In the genomic region with DNA sequence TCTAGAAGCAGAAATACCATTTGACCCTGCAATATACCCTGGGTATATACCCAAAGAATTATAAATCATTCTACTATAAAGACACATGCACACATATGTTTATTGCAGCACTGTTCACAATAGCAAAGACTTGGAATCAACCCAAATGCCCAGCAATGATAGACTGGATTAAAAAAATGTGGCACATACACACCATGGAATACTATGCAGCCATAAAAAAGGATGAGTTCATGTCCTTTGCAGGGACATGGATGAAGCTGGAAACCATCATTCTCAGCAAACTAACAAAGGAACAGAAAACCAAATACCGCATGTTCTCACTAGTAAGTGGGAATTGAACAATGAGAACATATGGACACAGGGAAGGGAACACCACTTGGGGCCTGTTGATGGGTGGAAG, we compare ENCODE assay signal across 3 cellular contexts. TPM values are rescaled to one million over a fixed set of nuclear protein-coding genes. Genes with fewer than 3 reads are reported as not detected.
"Had no signal": no experiment of that assay in that cellular context is flagged by ENCODE, and none has a peak within 500 bp of the region (broad histone marks: within the 10 kb centered on the region; RNA-seq: fewer than 3 reads in every experiment).

No MANE protein-coding gene starts in this region.

RNA-seq across cellular contexts. Expression of gene SAMD9, which starts 9.2 kb away (rescaled TPM):
- polyA plus RNA-seq: neural cell had no signal

RNA-seq across cellular contexts. Expression of gene SAMD9L, which starts 21.2 kb away (rescaled TPM):
- total RNA-seq: neural crest cell, progenitor cell of endocrine pancreas had no signal
- polyA plus RNA-seq: neural cell had no signal
